11 cellular contexts compared by ENCODE assay signal in the genomic region with DNA sequence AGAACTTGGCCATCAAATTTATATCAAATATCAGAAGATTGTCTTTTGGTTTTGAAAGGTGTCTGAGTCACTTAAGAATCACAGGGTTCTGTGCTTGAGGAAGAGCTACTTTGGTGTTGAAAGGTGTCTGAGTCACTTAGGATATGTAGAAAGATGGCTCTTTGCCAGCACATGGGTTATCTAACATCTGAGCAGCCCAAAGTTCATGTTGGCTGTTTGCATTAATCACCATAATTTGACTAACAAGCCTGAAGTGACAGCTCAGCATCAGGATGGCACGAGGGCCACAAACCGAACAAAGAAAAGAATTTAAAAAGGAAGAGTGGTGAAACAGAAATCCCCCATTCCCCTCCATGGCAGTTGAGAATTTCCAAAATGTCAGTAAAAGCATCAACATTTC.
DNase-seq lines count a peak whose midpoint lies in the region; ATAC-seq and FAIRE-seq lines count a peak whose summit lies in the region.
"Had no signal": no experiment of that assay in that cellular context is flagged by ENCODE, and none has a peak within 500 bp of the region (broad histone marks: within the 10 kb centered on the region; RNA-seq: fewer than 3 reads in every experiment).

No MANE protein-coding gene starts in this region.

- peaks cover 2% of the 10 kb centered on the region for H3K36me3 Mint-ChIP-seq in activated naive CD4-positive, alpha-beta T cell treated with anti-CD3 and anti-CD28 coated beads, Interleukin-2, amount 50 U/mL, for 24 hours

- no peaks in the 10 kb centered on the region for H3K27me3 ChIP-seq in small intestine (ENCODE audit: control insufficient read depth in 2 of 2, insufficient read depth in 2 of 2, low read length in 2 of 2)

- H3K27ac ChIP-seq in small intestine (ENCODE audit: low read depth in 1 of 2, low read length in 1 of 2): no peak overlapping the region
- H3K27ac ChIP-seq: 22Rv1, heart right ventricle had no signal

- ATAC-seq in HG02623 (IDR thresholded peaks at IDR 0.05; ENCODE audit: unreplicated experiment) (no peak), HG02884 (IDR thresholded peaks at IDR 0.05; ENCODE audit: unreplicated experiment) (no peak), GM19023 (IDR thresholded peaks at IDR 0.05; ENCODE audit: unreplicated experiment) (no peak)
- ATAC-seq: heart right ventricle had no signal

- H3K9me3 Mint-ChIP-seq in activated naive CD4-positive, alpha-beta T cell treated with anti-CD3 and anti-CD28 coated beads, Interleukin-2, amount 50 U/mL, for 24 hours: peaks cover 5% of the 10 kb centered on the region

- peak overlapping the region; percentile 60 for H3K4me3 Mint-ChIP-seq in activated naive CD4-positive, alpha-beta T cell treated with anti-CD3 and anti-CD28 coated beads, Interleukin-2, amount 50 U/mL, for 24 hours

- peak overlapping the region; percentile 93 for H3K27ac Mint-ChIP-seq in activated naive CD4-positive, alpha-beta T cell treated with anti-CD3 and anti-CD28 coated beads, Interleukin-2, amount 50 U/mL, for 24 hours

- 5 to 53% (median 20%) methylated on average over 2 of the region's 2 CpGs for WGBS in small intestine, 3 donors

- FAIRE-seq in small intestine (lab: Jason Lieb, UNC): no peak
- FAIRE-seq: GM19239 had no signal

- no peaks in the 10 kb centered on the region for H3K9me3 ChIP-seq in small intestine (ENCODE audit: control insufficient read depth, low read depth)
- H3K9me3 ChIP-seq: heart right ventricle had no signal

- no peak overlapping the region for H3K4me3 ChIP-seq in small intestine (ENCODE audit: low read depth in 1 of 2, low read length in 2 of 2)
- H3K4me3 ChIP-seq: heart right ventricle had no signal

- no peaks in the 10 kb centered on the region for H3K27me3 Mint-ChIP-seq in activated naive CD4-positive, alpha-beta T cell treated with anti-CD3 and anti-CD28 coated beads, Interleukin-2, amount 50 U/mL, for 24 hours

- peak; percentile 27 for DNase-seq in DMS 273 (lab: John Stamatoyannopoulos, UW; ENCODE audit: unreplicated experiment)
- no peak for DNase-seq in DMS 273 treated with DMSO at 0.1 percent for 48 hours (lab: John Stamatoyannopoulos, UW)
- peak; percentile 28 for DNase-seq in NCI-H1048 (lab: John Stamatoyannopoulos, UW)
- peak; percentile 92 for DNase-seq in small intestine
- DNase-seq: heart right ventricle had no signal

- peaks cover 34% of the 10 kb centered on the region for H3K4me1 Mint-ChIP-seq in activated naive CD4-positive, alpha-beta T cell treated with anti-CD3 and anti-CD28 coated beads, Interleukin-2, amount 50 U/mL, for 24 hours

- no peaks in the 10 kb centered on the region for H3K36me3 ChIP-seq in small intestine (ENCODE audit: control insufficient read depth in 2 of 2, insufficient read depth in 2 of 2, low read length in 2 of 2)
- H3K36me3 ChIP-seq: heart right ventricle had no signal

- no peaks in the 10 kb centered on the region for H3K4me1 ChIP-seq in small intestine (ENCODE audit: control insufficient read depth in 2 of 2, insufficient read depth in 1 of 2, low read depth in 1 of 2, low read length in 1 of 2)
- H3K4me1 ChIP-seq: heart right ventricle had no signal
